In genomic region chr4:86482851-86483490, GRCh38 we compare ENCODE assay signal across 1 cellular context.
TF ChIP-seq lines count a peak whose summit lies in the region.

No MANE protein-coding gene starts in this region.

TF ChIP-seq in GM23338, 12 proteins besides CTCF, POLR2A, EP300 and RAD21 (continued from another document):
- TF ChIP-seq ZNF462 (CRISPR knock-in tag; IDR thresholded peaks at IDR 0.05) (peak; percentile 56; the same call in 1 of the 2 replicates), NANOG (IDR thresholded peaks at IDR 0.05; ENCODE audit: borderline replicate concordance) (peak; percentile 89), CREB1 (CRISPR knock-in tag; IDR thresholded peaks at IDR 0.05; ENCODE audit: low read depth) (peak; percentile 85)
